In genomic region chrX:69524765-69525164, GRCh38 we compare ENCODE assay signal across 32 cellular contexts. TPM values are rescaled to one million over a fixed set of nuclear protein-coding genes. Genes with fewer than 3 reads are reported as not detected.
"Had no signal": no experiment of that assay in that cellular context is flagged by ENCODE, and none has a peak within 500 bp of the region (broad histone marks: within the 10 kb centered on the region; RNA-seq: fewer than 3 reads in every experiment).

No MANE protein-coding gene starts in this region.

- H3K27ac Mint-ChIP-seq: activated CD4-positive, alpha-beta memory T cell treated with anti-CD3 and anti-CD28 coated beads, Interleukin-2, amount 10 ng/mL, durations not matched to agents 7 days and 5 days; activated CD4-positive, alpha-beta T cell treated with anti-CD3 and anti-CD28 coated beads, Interleukin-2, amount 10 ng/mL, durations not matched to agents 7 days and 5 days; activated naive CD4-positive, alpha-beta T cell treated with anti-CD3 and anti-CD28 coated beads, Interleukin-2, amount 10 ng/mL, durations not matched to agents 7 days and 5 days; activated naive CD4-positive, alpha-beta T cell treated with anti-CD3 and anti-CD28 coated beads, Interleukin-2, amount 50 U/mL, for 72 hours; activated naive CD8-positive, alpha-beta T cell treated with anti-CD3 and anti-CD28 coated beads, Interleukin-2, amount 10 ng/mL, durations not matched to agents 7 days and 5 days; activated T-cell treated with anti-CD3 and anti-CD28 coated beads, Interleukin-2, amount 50 U/mL, for 24 hours; activated T-cell treated with anti-CD3 and anti-CD28 coated beads, Interleukin-2, amount 50 U/mL, for 72 hours; brain; dendritic cell treated with granulocyte-macrophage colony-stimulating factor and Interleukin-4, amounts not matched to agents 40 ng/mL and 50 ng/mL, for 4 days; effector memory CD8-positive, alpha-beta T cell had no signal

- H3K27ac ChIP-seq: ascending aorta, breast epithelium, cardiac muscle cell, colonic mucosa, dorsolateral prefrontal cortex, esophagus muscularis mucosa, foreskin keratinocyte, gastrocnemius medialis, heart left ventricle had no signal

- H3K9me3 ChIP-seq: ascending aorta, breast epithelium, colonic mucosa, esophagus muscularis mucosa, gastrocnemius medialis, heart left ventricle had no signal

- H3K9me3 Mint-ChIP-seq: activated CD4-positive, alpha-beta memory T cell treated with anti-CD3 and anti-CD28 coated beads, Interleukin-2, amount 10 ng/mL, durations not matched to agents 7 days and 5 days; activated CD4-positive, alpha-beta T cell treated with anti-CD3 and anti-CD28 coated beads, Interleukin-2, amount 10 ng/mL, durations not matched to agents 7 days and 5 days; activated naive CD4-positive, alpha-beta T cell treated with anti-CD3 and anti-CD28 coated beads, Interleukin-2, amount 10 ng/mL, durations not matched to agents 7 days and 5 days; activated naive CD4-positive, alpha-beta T cell treated with anti-CD3 and anti-CD28 coated beads, Interleukin-2, amount 50 U/mL, for 72 hours; activated naive CD8-positive, alpha-beta T cell treated with anti-CD3 and anti-CD28 coated beads, Interleukin-2, amount 10 ng/mL, durations not matched to agents 7 days and 5 days; activated T-cell treated with anti-CD3 and anti-CD28 coated beads, Interleukin-2, amount 50 U/mL, for 24 hours; activated T-cell treated with anti-CD3 and anti-CD28 coated beads, Interleukin-2, amount 50 U/mL, for 72 hours; brain; dendritic cell treated with granulocyte-macrophage colony-stimulating factor and Interleukin-4, amounts not matched to agents 40 ng/mL and 50 ng/mL, for 4 days; effector memory CD8-positive, alpha-beta T cell had no signal

- H3K36me3 ChIP-seq: ascending aorta, breast epithelium, cardiac muscle cell, colonic mucosa, esophagus muscularis mucosa, gastrocnemius medialis, heart left ventricle had no signal

- H3K36me3 Mint-ChIP-seq: activated naive CD4-positive, alpha-beta T cell treated with anti-CD3 and anti-CD28 coated beads, Interleukin-2, amount 10 ng/mL, durations not matched to agents 7 days and 5 days; activated naive CD4-positive, alpha-beta T cell treated with anti-CD3 and anti-CD28 coated beads, Interleukin-2, amount 50 U/mL, for 72 hours; activated naive CD8-positive, alpha-beta T cell treated with anti-CD3 and anti-CD28 coated beads, Interleukin-2, amount 10 ng/mL, durations not matched to agents 7 days and 5 days; brain had no signal

- DNase-seq: activated CD4-positive, alpha-beta memory T cell treated with anti-CD3 and anti-CD28 coated beads, Interleukin-2, amount 10 ng/mL, durations not matched to agents 7 days and 5 days; activated CD4-positive, alpha-beta T cell treated with anti-CD3 and anti-CD28 coated beads for 4 hours; activated CD4-positive, alpha-beta T cell treated with anti-CD3 and anti-CD28 coated beads, Interleukin-2, amount 10 ng/mL, durations not matched to agents 7 days and 5 days; activated CD4-positive, alpha-beta T cell treated with anti-CD3 and anti-CD28 coated beads, Interleukin-2, amount 50 U/mL, for 4 hours; activated CD4-positive, CD25-positive, alpha-beta regulatory T cell; activated CD4-positive, CD25-positive, alpha-beta regulatory T cell treated with anti-CD3 and anti-CD28 coated beads, Interleukin-2, amount 50 U/mL, for 72 hours; activated CD8-positive, alpha-beta memory T cell treated with anti-CD3 and anti-CD28 coated beads, Interleukin-2, amount 50 U/mL, for 48 hours; activated gamma-delta T cell; activated naive CD4-positive, alpha-beta T cell; activated naive CD4-positive, alpha-beta T cell treated with anti-CD3 and anti-CD28 coated beads, Interleukin-2, amount 10 ng/mL, durations not matched to agents 7 days and 5 days; activated naive CD8-positive, alpha-beta T cell treated with anti-CD3 and anti-CD28 coated beads, Interleukin-2, amount 10 ng/mL, durations not matched to agents 7 days and 5 days; activated T-cell treated with anti-CD3 and anti-CD28 coated beads for 4 hours; activated T-cell treated with anti-CD3 and anti-CD28 coated beads, Interleukin-2, amount 50 U/mL, for 24 hours; activated T-cell treated with anti-CD3 and anti-CD28 coated beads, Interleukin-2, amount 50 U/mL, for 72 hours; central memory CD4-positive, alpha-beta T cell; cerebellar nuclear complex; colonic mucosa; dorsolateral prefrontal cortex; effector memory CD8-positive, alpha-beta T cell; erythroblast; foreskin keratinocyte; gastrocnemius medialis; glutamatergic neuron; heart left ventricle; T-helper 2 cell had no signal

- H3K4me1 ChIP-seq: ascending aorta, breast epithelium, colonic mucosa, esophagus muscularis mucosa, foreskin keratinocyte, gastrocnemius medialis had no signal

- H3K27me3 ChIP-seq: ascending aorta, cardiac muscle cell, colonic mucosa, foreskin keratinocyte had no signal

- ATAC-seq: activated naive CD4-positive, alpha-beta T cell treated with anti-CD3 and anti-CD28 coated beads, Interleukin-2, amount 50 U/mL, for 72 hours; activated T-cell treated with anti-CD3 and anti-CD28 coated beads, Interleukin-2, amount 50 U/mL, for 72 hours; effector memory CD8-positive, alpha-beta T cell; foreskin keratinocyte; gastrocnemius medialis; heart left ventricle had no signal

- H3K4me1 Mint-ChIP-seq: activated CD4-positive, alpha-beta memory T cell treated with anti-CD3 and anti-CD28 coated beads, Interleukin-2, amount 10 ng/mL, durations not matched to agents 7 days and 5 days; activated CD4-positive, alpha-beta T cell treated with anti-CD3 and anti-CD28 coated beads, Interleukin-2, amount 10 ng/mL, durations not matched to agents 7 days and 5 days; activated naive CD4-positive, alpha-beta T cell treated with anti-CD3 and anti-CD28 coated beads, Interleukin-2, amount 10 ng/mL, durations not matched to agents 7 days and 5 days; activated naive CD8-positive, alpha-beta T cell treated with anti-CD3 and anti-CD28 coated beads, Interleukin-2, amount 10 ng/mL, durations not matched to agents 7 days and 5 days; brain had no signal

- H3K27me3 Mint-ChIP-seq: activated naive CD8-positive, alpha-beta T cell treated with anti-CD3 and anti-CD28 coated beads, Interleukin-2, amount 10 ng/mL, durations not matched to agents 7 days and 5 days had no signal

- H3K4me3 Mint-ChIP-seq: activated CD4-positive, alpha-beta memory T cell treated with anti-CD3 and anti-CD28 coated beads, Interleukin-2, amount 10 ng/mL, durations not matched to agents 7 days and 5 days; activated CD4-positive, alpha-beta T cell treated with anti-CD3 and anti-CD28 coated beads, Interleukin-2, amount 10 ng/mL, durations not matched to agents 7 days and 5 days; activated naive CD4-positive, alpha-beta T cell treated with anti-CD3 and anti-CD28 coated beads, Interleukin-2, amount 10 ng/mL, durations not matched to agents 7 days and 5 days; activated naive CD8-positive, alpha-beta T cell treated with anti-CD3 and anti-CD28 coated beads, Interleukin-2, amount 10 ng/mL, durations not matched to agents 7 days and 5 days; activated T-cell treated with anti-CD3 and anti-CD28 coated beads, Interleukin-2, amount 50 U/mL, for 24 hours; activated T-cell treated with anti-CD3 and anti-CD28 coated beads, Interleukin-2, amount 50 U/mL, for 72 hours; brain; dendritic cell treated with granulocyte-macrophage colony-stimulating factor and Interleukin-4, amounts not matched to agents 40 ng/mL and 50 ng/mL, for 4 days; effector memory CD8-positive, alpha-beta T cell had no signal

- H3K4me3 ChIP-seq: ascending aorta, breast epithelium, cardiac muscle cell, colonic mucosa, dorsolateral prefrontal cortex, esophagus muscularis mucosa, gastrocnemius medialis, heart left ventricle had no signal

RNA-seq across cellular contexts. Expression of gene NALF2, which starts 20.6 kb away (rescaled TPM):
- total RNA-seq: activated naive CD8-positive, alpha-beta T cell treated with anti-CD3 and anti-CD28 coated beads, Interleukin-2, amount 10 ng/mL, durations not matched to agents 7 days and 5 days had no signal
